1 cellular context compared by ENCODE assay signal in genomic region chr5:64666058-64666457, GRCh38.
TF ChIP-seq lines count a peak whose summit lies in the region.

No MANE protein-coding gene starts in this region.

TF ChIP-seq in GM23338, 12 proteins besides CTCF, POLR2A, EP300 and RAD21 (continued from another document):
- no peak for TF ChIP-seq EZH2phosphoT487 (IDR thresholded peaks at IDR 0.05; ENCODE audit: unreplicated experiment)
- no peak for TF ChIP-seq STAT1 (IDR thresholded peaks at IDR 0.05; ENCODE audit: unreplicated experiment)
- TF ChIP-seq ETS1 (IDR thresholded peaks at IDR 0.05) = no peak
- no peak for TF ChIP-seq JUNB (IDR thresholded peaks at IDR 0.05; ENCODE audit: unreplicated experiment)
- TF ChIP-seq ZNF462 (CRISPR knock-in tag; IDR thresholded peaks at IDR 0.05) = no peak
